In genomic region chr3:124078978-124079911, GRCh38 we compare ENCODE assay signal across 2 cellular contexts.
TF ChIP-seq lines count a peak whose summit lies in the region.

No MANE protein-coding gene starts in this region.

TF ChIP-seq in HEK293, 187 proteins besides CTCF, POLR2A, EP300 and RAD21:
- TF ChIP-seq SCRT2 (tag by site-specific recombination; IDR thresholded peaks at IDR 0.05) (peak; percentile 74), GLI2 (tag by site-specific recombination; IDR thresholded peaks at IDR 0.05; ENCODE audit: borderline replicate concordance, low read depth) (no peak), ZNF654 (tag by site-specific recombination; IDR thresholded peaks at IDR 0.05; ENCODE audit: low read depth) (peak; percentile 44; the same call in 1 of the 2 replicates), ZNF580 (tag by site-specific recombination; IDR thresholded peaks at IDR 0.05) (no peak)

TF ChIP-seq in H1, 55 proteins besides CTCF, POLR2A, EP300 and RAD21 (continued from another document):
- TF ChIP-seq RXRA (IDR thresholded peaks at IDR 0.05; ENCODE audit: insufficient read depth, low read depth, low read length) (no peak), RNF2 (IDR thresholded peaks at IDR 0.05; ENCODE audit: borderline replicate concordance, low read depth, low read length, missing control alignments, poor library complexity, severe bottlenecking) (no peak), YY1 (IDR thresholded peaks at IDR 0.05; ENCODE audit: low read depth, low read length) (no peak), SP2 (IDR thresholded peaks at IDR 0.05; ENCODE audit: low read length) (no peak), SAP30 (IDR thresholded peaks at IDR 0.05; ENCODE audit: insufficient read depth, insufficient replicate concordance, low read length) (no peak), TAF7 (optimal IDR thresholded peaks at IDR 0.05; ENCODE audit: borderline replicate concordance, low read depth, low read length) (no peak), BCL11A (IDR thresholded peaks at IDR 0.05; ENCODE audit: low read depth in 2 of 2, low read length in 2 of 2) (no peak), SUZ12 (IDR thresholded peaks at IDR 0.05; ENCODE audit: low read length) (no peak), TAF1 (IDR thresholded peaks at IDR 0.05; ENCODE audit: low read depth, low read length) (no peak), SRF (IDR thresholded peaks at IDR 0.05; ENCODE audit: low read depth, low read length) (no peak), KDM4A (IDR thresholded peaks at IDR 0.05; ENCODE audit: low read depth, low read length, severe bottlenecking) (no peak), ATF2 (IDR thresholded peaks at IDR 0.05; ENCODE audit: low read length) (no peak), JUND (IDR thresholded peaks at IDR 0.05; ENCODE audit: low read length) (no peak), ZNF274 (IDR thresholded peaks at IDR 0.05; ENCODE audit: borderline replicate concordance, extremely low read depth, low read length) (no peak)
